11 cellular contexts compared by ENCODE assay signal in the genomic region with DNA sequence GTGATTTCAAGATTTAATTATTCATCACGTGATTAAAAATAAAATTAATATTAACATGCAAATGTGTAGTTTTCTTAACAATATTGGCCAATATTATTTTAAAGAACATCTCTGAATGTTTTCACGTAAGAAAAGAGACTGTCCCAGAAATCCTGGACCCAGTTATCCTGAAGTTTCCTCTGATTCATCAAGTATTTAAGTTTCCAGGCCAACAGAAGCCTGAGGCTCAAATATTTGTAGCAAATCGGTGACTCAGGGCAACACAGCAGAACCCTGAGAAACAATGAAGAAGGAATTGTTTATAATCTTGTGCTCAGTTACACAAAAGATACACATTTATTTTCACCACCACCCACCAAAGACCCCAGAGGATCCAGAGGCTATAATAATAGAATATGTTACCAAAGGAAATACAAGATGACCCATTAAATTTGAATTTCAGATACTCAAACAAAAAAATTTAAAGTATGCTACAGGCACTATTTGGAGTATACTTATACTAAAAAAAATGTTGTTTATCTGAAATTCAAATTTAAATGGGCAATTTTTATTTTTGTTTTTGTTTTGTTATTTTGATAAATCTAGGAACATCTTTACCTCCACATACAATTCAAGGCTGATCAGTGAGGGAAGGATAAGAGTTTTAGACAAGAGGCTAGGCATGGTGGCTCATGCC. TPM values are rescaled to one million over a fixed set of nuclear protein-coding genes. Genes with fewer than 3 reads are reported as not detected.
DNase-seq lines count a peak whose midpoint lies in the region; ATAC-seq and TF ChIP-seq lines count a peak whose summit lies in the region.
"Had no signal": no experiment of that assay in that cellular context is flagged by ENCODE, and none has a peak within 500 bp of the region (broad histone marks: within the 10 kb centered on the region; RNA-seq: fewer than 3 reads in every experiment).

No MANE protein-coding gene starts in this region.

- DNase-seq in EL (peak; percentile 86), epithelial cell of proximal tubule (ENCODE audit: low read depth) (peak; percentile 27), non-pigmented ciliary epithelial cell (ENCODE audit: low read depth) (peak; percentile 53), left lobe of liver (ENCODE audit: low spot score) (no peak), 8988T (no peak), GM13976 (ENCODE audit: low spot score) (no peak)
- DNase-seq: activated T-cell treated with anti-CD3 and anti-CD28 coated beads, Interleukin-2, amount 50 U/mL, for 1 hour; dorsolateral prefrontal cortex; thyroid gland had no signal

- no peak overlapping the region for H3K4me3 ChIP-seq in epithelial cell of proximal tubule (ENCODE audit: low read depth, low read length)
- H3K4me3 ChIP-seq: dorsolateral prefrontal cortex, thyroid gland had no signal

- in situ Hi-C loops in GM13976 (cut with MboI; ENCODE audit: low sequenced_read_pairs, unreplicated experiment) = no loop called here

- ATAC-seq in SK-N-SH treated with all-trans-retinoic acid at 6 μM for 48 hours = peak; percentile 97
- no peak for ATAC-seq in left lobe of liver
- no peak for ATAC-seq in GM21576 (IDR thresholded peaks at IDR 0.05; ENCODE audit: unreplicated experiment)

- TF ChIP-seq CTCF in epithelial cell of proximal tubule (conservative IDR thresholded peaks at IDR 0.05; ENCODE audit: low read depth, low read length) = no peak
- no peak for TF ChIP-seq CTCF in GM13976 (IDR thresholded peaks at IDR 0.05; ENCODE audit: borderline replicate concordance, control extremely low read depth, extremely low read depth, insufficient read depth, missing control alignments)

TF ChIP-seq in SK-N-SH treated with all-trans-retinoic acid at 6 μM for 48 hours, 23 proteins besides CTCF, POLR2A, EP300 and RAD21:
- TF ChIP-seq TCF4 (CRISPR knock-in tag; IDR thresholded peaks at IDR 0.05; ENCODE audit: borderline replicate concordance) (no peak), ISL1 (CRISPR knock-in tag; IDR thresholded peaks at IDR 0.05) (no peak), BACH2 (CRISPR knock-in tag; IDR thresholded peaks at IDR 0.05; ENCODE audit: borderline replicate concordance) (no peak), CREB5 (CRISPR knock-in tag; IDR thresholded peaks at IDR 0.05; ENCODE audit: low read depth) (no peak), ZC3H10 (CRISPR knock-in tag; IDR thresholded peaks at IDR 0.05) (no peak), TOX (CRISPR knock-in tag; IDR thresholded peaks at IDR 0.05; ENCODE audit: borderline replicate concordance) (no peak), SNAI2 (CRISPR knock-in tag; IDR thresholded peaks at IDR 0.05) (no peak), CSDC2 (CRISPR knock-in tag; IDR thresholded peaks at IDR 0.05) (no peak), ESRRG (CRISPR knock-in tag; IDR thresholded peaks at IDR 0.05) (no peak), GLIS3 (CRISPR knock-in tag; IDR thresholded peaks at IDR 0.05) (no peak), ZNF8 (CRISPR knock-in tag; IDR thresholded peaks at IDR 0.05) (no peak), ZFP3 (CRISPR knock-in tag; IDR thresholded peaks at IDR 0.05) (no peak), OSR1 (CRISPR knock-in tag; IDR thresholded peaks at IDR 0.05) (no peak), RARB (CRISPR knock-in tag; IDR thresholded peaks at IDR 0.05) (no peak), ZFP30 (CRISPR knock-in tag; IDR thresholded peaks at IDR 0.05) (no peak), CSRNP3 (CRISPR knock-in tag; IDR thresholded peaks at IDR 0.05) (no peak), ZNF70 (CRISPR knock-in tag; IDR thresholded peaks at IDR 0.05) (no peak)
- TF ChIP-seq, protein P1, sequence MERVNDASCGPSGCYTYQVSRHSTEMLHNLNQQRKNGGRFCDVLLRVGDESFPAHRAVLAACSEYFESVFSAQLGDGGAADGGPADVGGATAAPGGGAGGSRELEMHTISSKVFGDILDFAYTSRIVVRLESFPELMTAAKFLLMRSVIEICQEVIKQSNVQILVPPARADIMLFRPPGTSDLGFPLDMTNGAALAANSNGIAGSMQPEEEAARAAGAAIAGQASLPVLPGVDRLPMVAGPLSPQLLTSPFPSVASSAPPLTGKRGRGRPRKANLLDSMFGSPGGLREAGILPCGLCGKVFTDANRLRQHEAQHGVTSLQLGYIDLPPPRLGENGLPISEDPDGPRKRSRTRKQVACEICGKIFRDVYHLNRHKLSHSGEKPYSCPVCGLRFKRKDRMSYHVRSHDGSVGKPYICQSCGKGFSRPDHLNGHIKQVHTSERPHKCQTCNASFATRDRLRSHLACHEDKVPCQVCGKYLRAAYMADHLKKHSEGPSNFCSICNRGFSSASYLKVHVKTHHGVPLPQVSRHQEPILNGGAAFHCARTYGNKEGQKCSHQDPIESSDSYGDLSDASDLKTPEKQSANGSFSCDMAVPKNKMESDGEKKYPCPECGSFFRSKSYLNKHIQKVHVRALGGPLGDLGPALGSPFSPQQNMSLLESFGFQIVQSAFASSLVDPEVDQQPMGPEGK (CRISPR knock-in tag; IDR thresholded peaks at IDR 0.05; ENCODE audit: borderline replicate concordance) = no peak
- TF ChIP-seq, protein P2, sequence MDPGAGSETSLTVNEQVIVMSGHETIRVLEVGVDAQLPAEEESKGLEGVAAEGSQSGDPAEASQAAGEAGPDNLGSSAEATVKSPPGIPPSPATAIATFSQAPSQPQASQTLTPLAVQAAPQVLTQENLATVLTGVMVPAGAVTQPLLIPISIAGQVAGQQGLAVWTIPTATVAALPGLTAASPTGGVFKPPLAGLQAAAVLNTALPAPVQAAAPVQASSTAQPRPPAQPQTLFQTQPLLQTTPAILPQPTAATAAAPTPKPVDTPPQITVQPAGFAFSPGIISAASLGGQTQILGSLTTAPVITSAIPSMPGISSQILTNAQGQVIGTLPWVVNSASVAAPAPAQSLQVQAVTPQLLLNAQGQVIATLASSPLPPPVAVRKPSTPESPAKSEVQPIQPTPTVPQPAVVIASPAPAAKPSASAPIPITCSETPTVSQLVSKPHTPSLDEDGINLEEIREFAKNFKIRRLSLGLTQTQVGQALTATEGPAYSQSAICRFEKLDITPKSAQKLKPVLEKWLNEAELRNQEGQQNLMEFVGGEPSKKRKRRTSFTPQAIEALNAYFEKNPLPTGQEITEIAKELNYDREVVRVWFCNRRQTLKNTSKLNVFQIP (CRISPR knock-in tag; IDR thresholded peaks at IDR 0.05; ENCODE audit: borderline replicate concordance, low read depth) = no peak

RNA-seq across cellular contexts. Expression of gene SLC7A11, which starts 33.9 kb away (rescaled TPM):
- 3.1 and 9.6 TPM in 2 replicates for total RNA-seq in epithelial cell of proximal tubule
- total RNA-seq in left lobe of liver = 0.13 TPM

Comparison
In these comparisons a context has a peak if more than half of its experiments do, and no peak if none do; other contexts are left out.
1. DNase-seq: peak in EL (single experiment), epithelial cell of proximal tubule (single experiment) and non-pigmented ciliary epithelial cell (single experiment); none in left lobe of liver (single experiment), 8988T (single experiment) and GM13976 (single experiment).